In the genomic region with DNA sequence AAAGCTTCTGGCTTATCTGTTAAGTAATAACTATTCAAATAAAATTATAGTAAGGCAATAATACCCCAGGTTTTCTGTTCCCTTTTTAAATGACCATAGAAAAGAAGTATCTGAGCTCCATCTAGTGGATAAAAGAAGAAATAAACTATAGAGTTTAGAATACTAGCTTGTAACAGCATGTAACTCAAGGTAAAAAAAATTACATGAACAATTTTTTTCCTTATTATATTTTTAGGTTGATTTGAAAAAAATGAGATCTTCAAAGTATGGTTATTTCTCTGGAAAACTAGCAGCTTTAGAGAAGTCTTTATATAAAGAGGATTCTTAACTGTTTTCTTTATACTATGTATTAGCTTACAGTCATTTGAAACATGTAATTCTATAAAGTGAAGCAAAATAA, we compare ENCODE assay signal across 8 cellular contexts. TPM values are rescaled to one million over a fixed set of nuclear protein-coding genes. Genes with fewer than 3 reads are reported as not detected.
A peak's percentile ranks its signal among the peaks of the same experiment; 100 is the strongest.
DNase-seq lines count a peak whose midpoint lies in the region; ATAC-seq and TF ChIP-seq lines count a peak whose summit lies in the region.

No MANE protein-coding gene starts in this region.

- H3K4me3 ChIP-seq in hepatocyte (no peak overlapping the region), transverse colon (no peak overlapping the region)

- H4K20me1 ChIP-seq in hepatocyte (ENCODE audit: insufficient read depth, poor library complexity, severe bottlenecking) = no peaks in the 10 kb centered on the region

- H3K4me2 ChIP-seq in hepatocyte = no peak overlapping the region

- no peaks in the 10 kb centered on the region for H3K4me1 ChIP-seq in hepatocyte (ENCODE audit: insufficient read depth)
- H3K4me1 ChIP-seq in transverse colon = no peaks in the 10 kb centered on the region

- DNase-seq in A172 (ENCODE audit: low spot score) (peak; percentile 11), NCI-H1694 treated with DMSO at 0.1 percent for 48 hours (lab: John Stamatoyannopoulos, UW) (peak; percentile 87), hepatocyte (ENCODE audit: low spot score) (peak; percentile 22), transverse colon (no peak), retina (no peak)

- H3K36me3 ChIP-seq in hepatocyte (replicated peaks; ENCODE audit: insufficient read depth, low read depth) (no peaks in the 10 kb centered on the region), transverse colon (peaks cover 0 to 36% (median 10%) of the 10 kb centered on the region in 4 donors)

- intact Hi-C loops in transverse colon (cut with DNase I; ENCODE audit: low total_unique reads) = no loop called here

- no peak overlapping the region for H2AFZ ChIP-seq in hepatocyte

- no peaks in the 10 kb centered on the region for H3K9me2 ChIP-seq in hepatocyte (replicated peaks; ENCODE audit: insufficient read depth)

- no peaks in the 10 kb centered on the region for H3K27me3 ChIP-seq in hepatocyte
- H3K27me3 ChIP-seq in transverse colon = no peaks in the 10 kb centered on the region

- TF ChIP-seq EP300 in transverse colon (IDR thresholded peaks at IDR 0.05; ENCODE audit: low read depth) = no peak

- H3K79me2 ChIP-seq in hepatocyte = no peaks in the 10 kb centered on the region

- no peak for TF ChIP-seq POLR2A in transverse colon (IDR thresholded peaks at IDR 0.05)

- ATAC-seq in GM18508 (IDR thresholded peaks at IDR 0.05; ENCODE audit: insufficient read depth, unreplicated experiment) (peak; percentile 43), HG02981 (IDR thresholded peaks at IDR 0.05; ENCODE audit: unreplicated experiment) (peak; percentile 71)

- TF ChIP-seq CTCF in VCaP (conservative IDR thresholded peaks at IDR 0.05) (peak; percentile 76), hepatocyte (IDR thresholded peaks at IDR 0.05; ENCODE audit: poor library complexity) (peak; percentile 68), transverse colon (IDR thresholded peaks at IDR 0.05) (peak; percentile 53 to 61 (median 55))

- H3K27ac ChIP-seq in VCaP (no peak overlapping the region), hepatocyte (no peak overlapping the region), transverse colon (no peak overlapping the region)

- in situ Hi-C loops in transverse colon (cut with MboI; ENCODE audit: low pct_ligation_motif_present in 1 of 4, low pct_unique_long_range_greater_than_20kb in 1 of 4, low sequenced_read_pairs in 3 of 4) = loop anchor here in 3 of 4 donors (10.0 to 25.0 kb wide), 4 partner anchors 195 to 793 kb away; no protein-coding TSS in a partner anchor

- no peaks in the 10 kb centered on the region for H3K9me3 ChIP-seq in hepatocyte (ENCODE audit: low read depth)
- no peaks in the 10 kb centered on the region for H3K9me3 ChIP-seq in transverse colon

RNA-seq across cellular contexts. Expression of a gene that starts 58.1 kb away (rescaled TPM):
- total RNA-seq in A172 (2014; rRNA removed; shearing (Covaris generic)) = 186 and 213 TPM in 2 replicates
- total RNA-seq in hepatocyte (163 and 216 TPM in 2 replicates), transverse colon (10 to 100 TPM; 45.3 to 99.7 (median 74.3) TPM)
- 54.5 and 56.7 TPM in 2 replicates for polyA plus RNA-seq in hepatocyte

Comparison
In these comparisons a context has a peak if more than half of its experiments do, and no peak if none do; other contexts are left out.
1. DNase-seq: peak in A172 (single experiment), NCI-H1694 treated with DMSO at 0.1 percent for 48 hours (single experiment) and hepatocyte (single experiment); none in transverse colon (single experiment) and retina (single experiment).
2. Peak in every context shown above with its lines, with median percentiles within 50 percentile points of each other: CTCF ChIP-seq.